8 cellular contexts compared by ENCODE assay signal in the genomic region with DNA sequence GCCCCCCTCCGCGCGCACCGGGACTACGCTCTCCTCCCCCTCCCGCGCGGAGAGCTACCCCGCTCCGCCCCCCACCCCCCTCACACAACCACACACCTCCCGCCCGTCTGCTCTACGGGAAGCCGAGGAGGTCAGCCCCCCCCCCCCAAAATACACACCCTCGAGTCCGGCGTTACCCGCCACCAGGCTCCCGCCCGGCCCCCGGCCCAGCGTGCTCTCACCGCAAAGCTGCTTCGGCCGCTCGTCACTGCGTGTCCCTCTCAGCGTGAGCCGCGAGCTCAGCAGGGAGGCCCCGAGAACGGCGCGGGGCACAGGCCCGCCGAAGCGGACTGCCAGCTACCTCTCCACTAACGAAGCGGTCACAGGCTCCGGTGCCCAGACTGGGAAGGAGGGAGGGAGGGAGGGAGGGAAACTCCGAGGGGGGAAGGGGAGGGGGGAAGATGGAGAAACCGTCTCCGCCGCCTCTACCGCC. TPM values are rescaled to one million over a fixed set of nuclear protein-coding genes. Genes with fewer than 3 reads are reported as not detected.
DNase-seq lines count a peak whose midpoint lies in the region; ATAC-seq, FAIRE-seq and TF ChIP-seq lines count a peak whose summit lies in the region.

No MANE protein-coding gene starts in this region.

- H3K9me2 ChIP-seq in SK-N-SH: no peaks in the 10 kb centered on the region

- CTCF ChIA-PET in SK-N-SH (lab: Yijun Ruan, JAX): interaction anchor here (0.9 to 2.6 kb wide), 3 partner anchors 34 to 189 kb away, joined by 4 to 10 read pairs (median 4); a partner anchor contains a TSS

- H3K9ac ChIP-seq in SK-N-SH (peak overlapping the region; percentile 94), keratinocyte (ENCODE audit: control insufficient read depth, extremely low read depth, insufficient read depth, low read length) (peak overlapping the region; percentile 86), subcutaneous abdominal adipose tissue (ENCODE audit: low read length in 5 of 5) (peak overlapping the region in 4 of 5 donors; percentile 77 to 91 (median 80))

- peaks cover 30% of the 10 kb centered on the region for H3F3A ChIP-seq in SK-N-SH (replicated peaks; ENCODE audit: insufficient read depth)

- peaks cover 43% of the 10 kb centered on the region for H4K20me1 ChIP-seq in SK-N-SH (ENCODE audit: insufficient read depth)
- H4K20me1 ChIP-seq in keratinocyte (ENCODE audit: control insufficient read depth, extremely low read depth, insufficient read depth, low read length): peaks cover 17% of the 10 kb centered on the region

- H3K27ac ChIP-seq in SK-N-SH (ENCODE audit: low read depth in 2 of 2, low read length in 1 of 2): peak overlapping the region; percentile 94 to 96
- H3K27ac ChIP-seq in keratinocyte (ENCODE audit: control insufficient read depth, insufficient read depth, low read length): peak overlapping the region; percentile 76
- H3K27ac ChIP-seq in subcutaneous abdominal adipose tissue (ENCODE audit: low read depth, low read length): peak overlapping the region; percentile 82

- peak overlapping the region; percentile 85; the same call in 1 of the 2 replicates for H3K4me2 ChIP-seq in SK-N-SH
- H3K4me2 ChIP-seq in keratinocyte (ENCODE audit: control insufficient read depth, extremely low read depth, insufficient read depth, low read depth, low read length): peak overlapping the region; percentile 41

- no peak for TF ChIP-seq EP300 in SK-N-SH (IDR thresholded peaks at IDR 0.05; ENCODE audit: borderline replicate concordance in 1 of 2, low read depth in 1 of 2, low read length in 1 of 2)

- H3K27me3 Mint-ChIP-seq in activated naive CD8-positive, alpha-beta T cell treated with anti-CD3 and anti-CD28 coated beads, Interleukin-2, amount 50 U/mL, for 24 hours: no peaks in the 10 kb centered on the region

- peaks cover 55% of the 10 kb centered on the region for H3K4me1 Mint-ChIP-seq in activated naive CD8-positive, alpha-beta T cell treated with anti-CD3 and anti-CD28 coated beads, Interleukin-2, amount 50 U/mL, for 24 hours

- DNase-seq in SK-N-SH: no peak
- no peak for DNase-seq in activated naive CD8-positive, alpha-beta T cell treated with anti-CD3 and anti-CD28 coated beads, Interleukin-2, amount 50 U/mL, for 24 hours
- no peak for DNase-seq in keratinocyte (ENCODE audit: low read depth, low spot score)
- no peak for DNase-seq in NCI-H2171 treated with DMSO at 0.1 percent for 48 hours (lab: John Stamatoyannopoulos, UW)
- no peak for DNase-seq in NCI-H526 (lab: John Stamatoyannopoulos, UW)
- no peak for DNase-seq in activated CD4-positive, alpha-beta T cell treated with anti-CD3 and anti-CD28 coated beads, Interleukin-2, amount 50 U/mL, for 4 hours

- H3K79me2 ChIP-seq in SK-N-SH (ENCODE audit: insufficient read depth) (peaks cover 55% of the 10 kb centered on the region), keratinocyte (ENCODE audit: control insufficient read depth, insufficient read depth, low read length) (peaks cover 47% of the 10 kb centered on the region)

- no peak for FAIRE-seq in keratinocyte (lab: Jason Lieb, UNC)

- TF ChIP-seq CTCF in SK-N-SH (IDR thresholded peaks at IDR 0.05) (no peak), keratinocyte (optimal IDR thresholded peaks at IDR 0.05 in 1 of 3, IDR thresholded peaks at IDR 0.05 in 1 of 3, conservative IDR thresholded peaks at IDR 0.05 in 1 of 3; ENCODE audit: extremely low read depth in 1 of 3, insufficient read depth in 2 of 3, low read length in 3 of 3) (no peak)

- no peak for TF ChIP-seq RAD21 in SK-N-SH (IDR thresholded peaks at IDR 0.05; ENCODE audit: low read length)

- H3K27me3 ChIP-seq in SK-N-SH (ENCODE audit: insufficient read depth): no peaks in the 10 kb centered on the region
- H3K27me3 ChIP-seq in keratinocyte (ENCODE audit: control insufficient read depth, extremely low read depth, insufficient read depth, low read length): no peaks in the 10 kb centered on the region
- H3K27me3 ChIP-seq in subcutaneous abdominal adipose tissue (ENCODE audit: control insufficient read depth in 5 of 5, insufficient read depth in 4 of 5, low read length in 5 of 5): no peaks in the 10 kb centered on the region

- peak overlapping the region; percentile 79 to 85 for H3K4me3 ChIP-seq in SK-N-SH (ENCODE audit: low read depth in 2 of 2, low read length in 1 of 2)
- H3K4me3 ChIP-seq in keratinocyte (ENCODE audit: control insufficient read depth in 2 of 3, extremely low read depth in 1 of 3, insufficient read depth in 2 of 3, low read depth in 1 of 3, low read length in 3 of 3): peak overlapping the region; percentile 73 to 88 (median 80)
- peak overlapping the region in 4 of 5 donors; percentile 67 to 89 (median 78) for H3K4me3 ChIP-seq in subcutaneous abdominal adipose tissue (ENCODE audit: low read depth in 1 of 5, low read length in 5 of 5)

- dilution Hi-C loops in keratinocyte (cut with MboI; ENCODE audit: extremely low pct_ligation_motif_present, low sequenced_read_pairs): no loop called here

- WGBS in SK-N-SH (ENCODE audit: low lambda C conversion rate): 1% methylated on average over 27 of the region's 45 CpGs

- peaks cover 6 to 8% of the 10 kb centered on the region in 2 experiments for H3K36me3 ChIP-seq in SK-N-SH (replicated peaks in 1 of 2; ENCODE audit: control insufficient read depth in 1 of 2, insufficient read depth in 2 of 2, low read length in 1 of 2)
- peaks cover 0 to 7% of the 10 kb centered on the region in 2 experiments for H3K36me3 ChIP-seq in keratinocyte (ENCODE audit: control insufficient read depth in 2 of 2, extremely low read depth in 1 of 2, insufficient read depth in 2 of 2, low read length in 2 of 2)
- peaks cover 0 to 7% (median 0%) of the 10 kb centered on the region in 5 donors for H3K36me3 ChIP-seq in subcutaneous abdominal adipose tissue (ENCODE audit: control insufficient read depth in 5 of 5, insufficient read depth in 5 of 5, low read length in 5 of 5)

- H2AFZ ChIP-seq in SK-N-SH (ENCODE audit: low read depth) (no peak overlapping the region), keratinocyte (ENCODE audit: control insufficient read depth, low read length) (peak overlapping the region; percentile 37)

- peaks cover 11% of the 10 kb centered on the region for H3K36me3 Mint-ChIP-seq in activated naive CD8-positive, alpha-beta T cell treated with anti-CD3 and anti-CD28 coated beads, Interleukin-2, amount 50 U/mL, for 24 hours (ENCODE audit: low read depth)

- H3K4me1 ChIP-seq in SK-N-SH (ENCODE audit: control insufficient read depth in 1 of 2, insufficient read depth in 2 of 2, low read depth in 1 of 2, low read length in 1 of 2): peaks cover 5 to 18% of the 10 kb centered on the region in 2 experiments; a peak in 3 of 4 replicates
- H3K4me1 ChIP-seq in keratinocyte (ENCODE audit: control insufficient read depth, extremely low read depth, insufficient read depth, low read length): peaks cover 26% of the 10 kb centered on the region
- peaks cover 11 to 38% (median 34%) of the 10 kb centered on the region in 5 donors for H3K4me1 ChIP-seq in subcutaneous abdominal adipose tissue (ENCODE audit: control insufficient read depth in 5 of 5, insufficient read depth in 5 of 5, low read length in 5 of 5)

- POLR2A ChIA-PET in SK-N-SH (lab: Yijun Ruan, JAX): interaction anchor here (0.8 to 1.6 kb wide), 3 partner anchors 83 to 189 kb away, joined by 3 to 6 read pairs (median 5); a partner anchor contains a TSS

- peak overlapping the region; percentile 78 for H3K27ac Mint-ChIP-seq in activated naive CD8-positive, alpha-beta T cell treated with anti-CD3 and anti-CD28 coated beads, Interleukin-2, amount 50 U/mL, for 24 hours

- no peak for ATAC-seq in SK-N-SH treated with all-trans-retinoic acid at 6 μM for 48 hours
- no peak for ATAC-seq in activated naive CD8-positive, alpha-beta T cell treated with anti-CD3 and anti-CD28 coated beads, Interleukin-2, amount 50 U/mL, for 24 hours

- H3K4me3 Mint-ChIP-seq in activated naive CD8-positive, alpha-beta T cell treated with anti-CD3 and anti-CD28 coated beads, Interleukin-2, amount 50 U/mL, for 24 hours: peak overlapping the region; percentile 99

- H3K9me3 Mint-ChIP-seq in activated naive CD8-positive, alpha-beta T cell treated with anti-CD3 and anti-CD28 coated beads, Interleukin-2, amount 50 U/mL, for 24 hours: no peaks in the 10 kb centered on the region

- no peaks in the 10 kb centered on the region for H3K9me3 ChIP-seq in SK-N-SH
- no peaks in the 10 kb centered on the region for H3K9me3 ChIP-seq in keratinocyte (ENCODE audit: control insufficient read depth, low read depth, low read length)
- H3K9me3 ChIP-seq in subcutaneous abdominal adipose tissue (ENCODE audit: control insufficient read depth in 5 of 5, low read length in 5 of 5): no peaks in the 10 kb centered on the region

- H3K9me1 ChIP-seq in keratinocyte (ENCODE audit: control insufficient read depth, extremely low read depth, insufficient read depth, low read length): no peaks in the 10 kb centered on the region

TF ChIP-seq in SK-N-SH, 30 proteins besides CTCF, POLR2A, EP300 and RAD21 (continues in another document):
- no peak for TF ChIP-seq TEAD4 (IDR thresholded peaks at IDR 0.05; ENCODE audit: borderline replicate concordance, insufficient read depth)

TF ChIP-seq in SK-N-SH treated with all-trans-retinoic acid at 6 μM for 48 hours, 23 proteins besides CTCF, POLR2A, EP300 and RAD21:
- TF ChIP-seq BACH2 (CRISPR knock-in tag; IDR thresholded peaks at IDR 0.05; ENCODE audit: borderline replicate concordance) (no peak), GLIS3 (CRISPR knock-in tag; IDR thresholded peaks at IDR 0.05) (no peak)

RNA-seq across cellular contexts. Expression of a gene that starts 0.3 kb away (rescaled TPM):
- polyA plus RNA-seq in SK-N-SH (2012; rRNA removed): 32.2 and 38.3 TPM in 2 replicates
- polyA plus RNA-seq in SK-N-SH (2012; cell fraction: cytosol; rRNA removed): 21.6 and 24.8 TPM in 2 replicates
- polyA plus RNA-seq in SK-N-SH (2012; cell fraction: nucleus; rRNA removed): 25.4 and 35.6 TPM in 2 replicates
- polyA plus RNA-seq in keratinocyte: 12.4 to 26.1 TPM (median 19.4 TPM) in 3 replicates
- 20.1 TPM for polyA plus RNA-seq in keratinocyte (2011; ENCODE audit: low read depth)
- 15.3 TPM in 2 replicates for polyA plus RNA-seq in keratinocyte (2011; cell fraction: cytosol; rRNA removed)
- polyA plus RNA-seq in keratinocyte (2011; cell fraction: nucleus; rRNA removed): 36.0 and 37.6 TPM in 2 replicates
- 11.2 and 18.4 TPM in 2 replicates for polyA plus RNA-seq in keratinocyte (2012; ENCODE audit: low replicate concordance)
- polyA minus RNA-seq in keratinocyte: 40.4 to 62.1 TPM (median 48.9 TPM) in 3 replicates
- 17.6 TPM for polyA minus RNA-seq in keratinocyte (2011; cell fraction: cytosol; rRNA and poly(A)+ RNA removed)
- 25.9 and 48.2 TPM in 2 replicates for polyA minus RNA-seq in keratinocyte (2011; cell fraction: nucleus; rRNA and poly(A)+ RNA removed)
